ENCODE assay signal across 8 cellular contexts in genomic region chr12:54394281-54394719, GRCh38. TPM values are rescaled to one million over a fixed set of nuclear protein-coding genes. Genes with fewer than 3 reads are reported as not detected.
DNase-seq lines count a peak whose midpoint lies in the region; ATAC-seq and TF ChIP-seq lines count a peak whose summit lies in the region.

No MANE protein-coding gene starts in this region.

- H3K4ac ChIP-seq in IMR-90 (ENCODE audit: low read depth, low read length) (no peak overlapping the region), neuronal stem cell (ENCODE audit: low read length) (no peak overlapping the region)

- in situ Hi-C loops in IMR-90 (cut with MboI; ENCODE audit: low sequenced_read_pairs): no loop called here

- H3K79me1 ChIP-seq in IMR-90 (ENCODE audit: low read depth in 1 of 2, low read length in 2 of 2): peaks cover 13 to 36% of the 10 kb centered on the region in 2 experiments; a peak in 3 of 4 replicates
- H3K79me1 ChIP-seq in neuronal stem cell (ENCODE audit: low read depth, low read length): peaks cover 8% of the 10 kb centered on the region

- no CpG with 5 or more reads among the region's 4 CpGs for WGBS in IMR-90 (ENCODE audit: extremely low coverage in 2 of 2, insufficient read length in 1 of 2), 2 experiments
- WGBS in testis, 2 donors: 54 to 60% methylated on average over 4 of the region's 4 CpGs
- WGBS in neuronal stem cell (ENCODE audit: extremely low coverage in 2 of 2, insufficient read length in 2 of 2, insufficient replicate concordance in 1 of 2), 2 donors: no CpG with 5 or more reads among the region's 4 CpGs

- intact Hi-C loops in IMR-90 (cut with micrococcal nuclease): loop anchor here (1.0 kb wide), 1 partner anchor 24 kb away; no protein-coding TSS in a partner anchor
- intact Hi-C loops in breast epithelium (cut with DNase I; ENCODE audit: low total_unique reads): no loop called here
- intact Hi-C loops in testis (cut with DNase I; ENCODE audit: low total_unique reads): no loop called here

- no peak overlapping the region for H2BK20ac ChIP-seq in IMR-90 (ENCODE audit: low read depth, low read length)

- H3K4me1 ChIP-seq in IMR-90 (ENCODE audit: control insufficient read depth, insufficient read depth, low read length) (no peaks in the 10 kb centered on the region), Peyer's patch (peaks cover 0 to 11% (median 1%) of the 10 kb centered on the region in 4 donors), breast epithelium (no peaks in the 10 kb centered on the region), testis (peaks cover 3% of the 10 kb centered on the region), neuronal stem cell (ENCODE audit: control insufficient read depth in 2 of 2, insufficient read depth in 1 of 2, low read depth in 1 of 2, low read length in 2 of 2) (peaks cover 13 to 27% of the 10 kb centered on the region in 2 donors)

- TF ChIP-seq POLR2A in IMR-90 (IDR thresholded peaks at IDR 0.05; ENCODE audit: low read depth, low read length) (no peak), Peyer's patch (IDR thresholded peaks at IDR 0.05) (no peak), breast epithelium (IDR thresholded peaks at IDR 0.05) (no peak), testis (IDR thresholded peaks at IDR 0.05) (no peak)

- TF ChIP-seq CTCF in IMR-90 (conservative IDR thresholded peaks at IDR 0.05; ENCODE audit: low read depth, low read length) (peak; percentile 66), Peyer's patch (IDR thresholded peaks at IDR 0.05) (peak in 5 of 6 experiments; percentile 47 to 72 (median 55)), breast epithelium (IDR thresholded peaks at IDR 0.05) (peak; percentile 44 to 67 (median 65)), testis (IDR thresholded peaks at IDR 0.05) (peak in 2 of 3 experiments; percentile 52 to 82)

- H3K56ac ChIP-seq in IMR-90 (ENCODE audit: extremely low read depth, insufficient read depth, low read length): no peak overlapping the region

- H2AFZ ChIP-seq in IMR-90 (replicated peaks; ENCODE audit: low read length, poor library complexity) (no peak overlapping the region), neuronal stem cell (ENCODE audit: low read length) (no peak overlapping the region)

- H3K4me3 ChIP-seq in IMR-90 (ENCODE audit: insufficient read depth, low read depth, low read length): no peak overlapping the region
- no peak overlapping the region for H3K4me3 ChIP-seq in Peyer's patch
- H3K4me3 ChIP-seq in breast epithelium: no peak overlapping the region
- no peak overlapping the region for H3K4me3 ChIP-seq in testis
- H3K4me3 ChIP-seq in neuronal stem cell (ENCODE audit: low read length in 2 of 2): no peak overlapping the region

- H4K8ac ChIP-seq in IMR-90 (ENCODE audit: low read depth in 2 of 2, low read length in 2 of 2): no peak overlapping the region
- no peak overlapping the region for H4K8ac ChIP-seq in neuronal stem cell (ENCODE audit: low read depth, low read length)

- H3K4me2 ChIP-seq in IMR-90 (ENCODE audit: low read depth, low read length): no peak overlapping the region
- no peak overlapping the region for H3K4me2 ChIP-seq in neuronal stem cell (ENCODE audit: insufficient read depth, low read length, poor library complexity, severe bottlenecking)

- DNase-seq in Daoy (ENCODE audit: low read depth) (peak; percentile 41), IMR-90 (peak; percentile 56), Peyer's patch (peak in 2 of 3 donors; percentile 61 to 77), breast epithelium (ENCODE audit: low spot score in 2 of 2) (no peak), left kidney (ENCODE audit: low read depth, low spot score) (peak; percentile 75), testis (peak; percentile 71), neuronal stem cell (ENCODE audit: low spot score) (no peak), GM19238 (ENCODE audit: insufficient read length, low spot score) (no peak)

- H3K27me3 ChIP-seq in IMR-90 (ENCODE audit: control insufficient read depth, insufficient read depth, low read length): no peaks in the 10 kb centered on the region
- no peaks in the 10 kb centered on the region for H3K27me3 ChIP-seq in Peyer's patch
- no peaks in the 10 kb centered on the region for H3K27me3 ChIP-seq in breast epithelium
- no peaks in the 10 kb centered on the region for H3K27me3 ChIP-seq in testis
- H3K27me3 ChIP-seq in neuronal stem cell (ENCODE audit: control insufficient read depth in 3 of 3, insufficient read depth in 3 of 3, low read depth in 1 of 3, low read length in 3 of 3): peaks cover 0 to 3% (median 0%) of the 10 kb centered on the region in 3 experiments

- peak; percentile 52 for TF ChIP-seq RAD21 in IMR-90 (IDR thresholded peaks at IDR 0.05; ENCODE audit: low read length)

- POLR2A ChIA-PET in IMR-90 (lab: Charles Lee; ENCODE audit: unreplicated experiment): no interaction called here

- H2AK5ac ChIP-seq in IMR-90 (ENCODE audit: low read depth, low read length): no peak overlapping the region
- H2AK5ac ChIP-seq in neuronal stem cell (ENCODE audit: low read depth, low read length): no peak overlapping the region

- H2BK120ac ChIP-seq in IMR-90 (ENCODE audit: low read depth, low read length) (no peak overlapping the region), neuronal stem cell (ENCODE audit: low read depth, low read length) (no peak overlapping the region)

- H3K9me3 ChIP-seq in IMR-90 (ENCODE audit: control insufficient read depth, insufficient read depth, low read length) (no peaks in the 10 kb centered on the region), Peyer's patch (no peaks in the 10 kb centered on the region), breast epithelium (no peaks in the 10 kb centered on the region), testis (no peaks in the 10 kb centered on the region), neuronal stem cell (replicated peaks in 1 of 2; ENCODE audit: control insufficient read depth in 2 of 2, insufficient read depth in 1 of 2, low read depth in 1 of 2, low read length in 2 of 2) (peaks cover 0 to 2% of the 10 kb centered on the region in 2 donors)

- H2BK12ac ChIP-seq in neuronal stem cell (ENCODE audit: low read length): no peak overlapping the region

- H3K36me3 ChIP-seq in IMR-90 (ENCODE audit: control insufficient read depth, insufficient read depth, low read length) (peaks cover 59% of the 10 kb centered on the region), Peyer's patch (peaks cover 0 to 49% (median 0%) of the 10 kb centered on the region in 3 donors), breast epithelium (no peaks in the 10 kb centered on the region), testis (ENCODE audit: low read depth, missing control alignments) (no peaks in the 10 kb centered on the region), neuronal stem cell (replicated peaks in 1 of 2; ENCODE audit: control insufficient read depth in 2 of 2, insufficient read depth in 2 of 2, low read length in 2 of 2) (peaks cover 21 to 44% of the 10 kb centered on the region in 2 donors)

- H3K27ac ChIP-seq in IMR-90 (ENCODE audit: insufficient read depth, low read length) (no peak overlapping the region), Peyer's patch (no peak overlapping the region), breast epithelium (no peak overlapping the region), testis (no peak overlapping the region), neuronal stem cell (replicated peaks; ENCODE audit: low read length) (no peak overlapping the region)

- H4K5ac ChIP-seq in IMR-90 (ENCODE audit: low read depth, low read length): no peak overlapping the region

- no peak overlapping the region for H3K23ac ChIP-seq in IMR-90 (ENCODE audit: low read depth, low read length)
- H3K23ac ChIP-seq in neuronal stem cell (ENCODE audit: low read depth, low read length, poor library complexity): no peak overlapping the region

- H4K91ac ChIP-seq in IMR-90 (ENCODE audit: insufficient read depth, low read depth, low read length) (no peak overlapping the region), neuronal stem cell (ENCODE audit: low read depth, low read length, poor library complexity) (no peak overlapping the region)

- no peak overlapping the region for H2BK5ac ChIP-seq in IMR-90 (ENCODE audit: low read depth, low read length, poor library complexity, severe bottlenecking)
- no peak overlapping the region for H2BK5ac ChIP-seq in neuronal stem cell (ENCODE audit: low read length)

- no TSS peak for BruUV-seq in IMR-90 (replicated peaks; lab: Mats Ljungman, UMichigan)

- H3K9ac ChIP-seq in IMR-90 (ENCODE audit: low read depth, low read length) (no peak overlapping the region), neuronal stem cell (ENCODE audit: low read depth, low read length, poor library complexity) (no peak overlapping the region)

- dilution Hi-C loops in IMR-90 (cut with HindIII; ENCODE audit: low sequenced_read_pairs, unreplicated experiment): no loop called here

- H3K18ac ChIP-seq in IMR-90 (ENCODE audit: low read depth, low read length) (no peak overlapping the region), neuronal stem cell (ENCODE audit: low read length) (no peak overlapping the region)

- H2AK9ac ChIP-seq in IMR-90 (replicated peaks; ENCODE audit: low read depth, low read length, poor library complexity): peak overlapping the region; percentile 40

- H3K14ac ChIP-seq in IMR-90 (replicated peaks; ENCODE audit: low read depth, low read length): no peak overlapping the region
- no peak overlapping the region for H3K14ac ChIP-seq in neuronal stem cell (ENCODE audit: low read length)

- H4K20me1 ChIP-seq in IMR-90 (ENCODE audit: insufficient read depth, low read length): peaks cover 47% of the 10 kb centered on the region

- peak; percentile 43 for ATAC-seq in IMR-90 (ENCODE audit: low read depth)

- H2BK15ac ChIP-seq in IMR-90 (ENCODE audit: low read depth, low read length): no peak overlapping the region
- H2BK15ac ChIP-seq in neuronal stem cell (ENCODE audit: low read length): no peak overlapping the region

- CTCF ChIA-PET in IMR-90 (lab: Yijun Ruan, JAX): no interaction called here

- no peaks in the 10 kb centered on the region for H3K9me1 ChIP-seq in IMR-90 (ENCODE audit: insufficient read depth, low read length)

RNA-seq across cellular contexts. Expression of gene ZNF385A, which starts 9.8 kb away (rescaled TPM):
- total RNA-seq in Daoy (2014; rRNA removed; shearing (Covaris generic)): 0.34 TPM in 1 of 2 replicates, not detected in the other
- total RNA-seq in IMR-90 (2012; rRNA removed) (0.28 and 0.36 TPM in 2 replicates), Peyer's patch (10 to 100 TPM in 2 of 4 donors, 1 to 10 TPM in 2; 7.3 to 28.1 (median 9.7) TPM), breast epithelium (10 to 100 TPM in 2 of 3 donors, 1 to 10 TPM in 1; 8.9 to 18.4 (median 10.5) TPM), testis (1 to 10 TPM; 3.5 to 5.6 TPM)
- polyA plus RNA-seq in IMR-90 (2012; rRNA removed) (2.5 and 2.9 TPM in 2 replicates), testis (ENCODE audit: insufficient read depth, low read depth, low replicate concordance) (10.9 TPM)
- 3.1 and 5.4 TPM in 2 replicates for polyA plus RNA-seq in IMR-90 (2012; cell fraction: cytosol; rRNA removed)
- polyA plus RNA-seq in IMR-90 (2012; cell fraction: nucleus; rRNA removed; ENCODE audit: low replicate concordance): 3.7 and 8.0 TPM in 2 replicates
- polyA plus RNA-seq in neuronal stem cell (2013, experiment 1 of 2): 60.0 TPM
- polyA plus RNA-seq in neuronal stem cell (2013, experiment 2 of 2): 56.5 TPM

RNA-seq across cellular contexts. Expression of gene ITGA5, which starts 24.8 kb away (rescaled TPM):
- total RNA-seq in Daoy (2014; rRNA removed; shearing (Covaris generic)): 91.0 and 107 TPM in 2 replicates
- 144 and 159 TPM in 2 replicates for total RNA-seq in IMR-90 (2012; rRNA removed)
- 254 and 259 TPM in 2 replicates for polyA plus RNA-seq in IMR-90 (2012; rRNA removed)
- polyA plus RNA-seq in IMR-90 (2012; cell fraction: cytosol; rRNA removed): 136 and 185 TPM in 2 replicates
- polyA plus RNA-seq in IMR-90 (2012; cell fraction: nucleus; rRNA removed; ENCODE audit: low replicate concordance): 196 and 225 TPM in 2 replicates
- total RNA-seq in Peyer's patch: 10 to 100 TPM; 21.0 to 78.4 (median 44.5) TPM
- total RNA-seq in breast epithelium: 100 to 1,000 TPM in 1 of 3 donors, 10 to 100 TPM in 2; 30.4 to 135 (median 81.9) TPM
- total RNA-seq in testis: 10 to 100 TPM in 1 of 2 donors, 1 to 10 TPM in 1; 9.0 to 10.7 TPM
- polyA plus RNA-seq in testis (ENCODE audit: insufficient read depth, low read depth, low replicate concordance): 16.3 TPM
- 37.3 TPM for polyA plus RNA-seq in neuronal stem cell (2013, experiment 1 of 2)
- polyA plus RNA-seq in neuronal stem cell (2013, experiment 2 of 2): 38.6 TPM

RNA-seq across cellular contexts. Expression of gene GPR84, which starts 30.0 kb away (rescaled TPM):
- total RNA-seq in Daoy (2014; rRNA removed; shearing (Covaris generic)): not detected in 2 replicates
- total RNA-seq in IMR-90 (2012; rRNA removed): not detected in 2 replicates
- polyA plus RNA-seq in IMR-90 (2012; rRNA removed): not detected in 2 replicates
- polyA plus RNA-seq in IMR-90 (2012; cell fraction: cytosol; rRNA removed): 0.02 TPM in 1 of 2 replicates, not detected in the other
- 0.19 and 0.36 TPM in 2 replicates for polyA plus RNA-seq in IMR-90 (2012; cell fraction: nucleus; rRNA removed; ENCODE audit: low replicate concordance)
- not detected for total RNA-seq in Peyer's patch
- under 1 TPM in 1 of 3 donors, not detected in 2; 0.44 TPM for total RNA-seq in breast epithelium
- under 1 TPM in 1 of 2 donors, not detected in 1; 0.43 TPM for total RNA-seq in testis
- polyA plus RNA-seq in testis (ENCODE audit: insufficient read depth, low read depth, low replicate concordance): 0.58 TPM
- 0.03 TPM for polyA plus RNA-seq in neuronal stem cell (2013, experiment 1 of 2)
- polyA plus RNA-seq in neuronal stem cell (2013, experiment 2 of 2): 0.04 TPM

Comparison
In these comparisons a context has a peak if more than half of its experiments do, and no peak if none do; other contexts are left out.
1. DNase-seq: peak in Daoy (single experiment), IMR-90 (single experiment), Peyer's patch (2 of 3), left kidney (single experiment) and testis (single experiment); none in breast epithelium (0 of 2), neuronal stem cell (single experiment) and GM19238 (single experiment).
2. Peak in every context shown above with its lines, with median percentiles within 50 percentile points of each other: CTCF ChIP-seq.